21 cellular contexts compared by ENCODE assay signal in genomic region chr20:34061695-34062094, GRCh38. TPM values are rescaled to one million over a fixed set of nuclear protein-coding genes. Genes with fewer than 3 reads are reported as not detected.
DNase-seq lines count a peak whose midpoint lies in the region; ATAC-seq, FAIRE-seq and TF ChIP-seq lines count a peak whose summit lies in the region.
"Had no signal": no experiment of that assay in that cellular context is flagged by ENCODE, and none has a peak within 500 bp of the region (broad histone marks: within the 10 kb centered on the region; RNA-seq: fewer than 3 reads in every experiment).

No MANE protein-coding gene starts in this region.

- H3K4me3 Mint-ChIP-seq in CD4-positive, alpha-beta T cell = no peak overlapping the region
- H3K4me3 Mint-ChIP-seq: activated B cell treated with CpG ODN at 0.5 μM for 24 hours had no signal

- no peak for TF ChIP-seq POLR2A in GM12892 (IDR thresholded peaks at IDR 0.05; ENCODE audit: low read depth, low read length)

- no peak for TF ChIP-seq CTCF in CD4-positive, alpha-beta T cell (IDR thresholded peaks at IDR 0.05)
- TF ChIP-seq CTCF in foreskin keratinocyte (conservative IDR thresholded peaks at IDR 0.05) = no peak

- H3K4me1 ChIP-seq in foreskin keratinocyte = peaks cover 34% of the 10 kb centered on the region

- no peak overlapping the region for H3K27ac ChIP-seq in CD4-positive, alpha-beta T cell (ENCODE audit: low read depth, low read length)
- H3K27ac ChIP-seq in foreskin keratinocyte = peak overlapping the region; percentile 54
- H3K27ac ChIP-seq: adrenal gland, ovary, testis had no signal

- no peaks in the 10 kb centered on the region for H3K27me3 Mint-ChIP-seq in CD4-positive, alpha-beta T cell
- H3K27me3 Mint-ChIP-seq: activated B cell treated with CpG ODN at 0.5 μM for 24 hours had no signal

- no peaks in the 10 kb centered on the region for H3K9me3 Mint-ChIP-seq in CD4-positive, alpha-beta T cell
- H3K9me3 Mint-ChIP-seq: activated B cell treated with CpG ODN at 0.5 μM for 24 hours had no signal

- POLR2A ChIA-PET in CD4-positive, alpha-beta T cell (lab: Charles Lee) = no interaction called here

- H3K4me1 Mint-ChIP-seq in CD4-positive, alpha-beta T cell (ENCODE audit: low read depth) = peaks cover 87% of the 10 kb centered on the region

- H3K9me3 ChIP-seq in CD4-positive, alpha-beta T cell (ENCODE audit: control insufficient read depth, low read length) = no peaks in the 10 kb centered on the region
- H3K9me3 ChIP-seq: adrenal gland, ovary, testis had no signal

- intact Hi-C loops in CD4-positive, alpha-beta T cell (cut with DNase I, micrococcal nuclease) = no loop called here

- no peak for DNase-seq in CD4-positive, alpha-beta T cell
- no peak for DNase-seq in GM12892 (ENCODE audit: insufficient read length)
- DNase-seq in foreskin keratinocyte = no peak
- no peak for DNase-seq in activated gamma-delta T cell (lab: John Stamatoyannopoulos, UW)
- DNase-seq in stimulated activated CD4-positive, alpha-beta T cell treated with anti-CD3 and anti-CD28 coated beads, Interleukin-4, amount 100 ng/mL, for 24 hours = no peak
- DNase-seq: activated B cell treated with CpG ODN at 0.5 μM for 24 hours; activated CD8-positive, alpha-beta memory T cell treated with anti-CD3 and anti-CD28 coated beads, Interleukin-2, amount 50 U/mL, for 4 hours; adrenal gland; AML-193; DMS53; effector memory CD4-positive, alpha-beta T cell; hypothalamus; NCI-H146; NCI-H226; ovary; testis had no signal

- no peak for ATAC-seq in CD4-positive, alpha-beta T cell (ENCODE audit: poor library complexity)
- ATAC-seq in HG02852 (IDR thresholded peaks at IDR 0.05; ENCODE audit: unreplicated experiment) (peak; percentile 67), foreskin keratinocyte (no peak), HG03097 (IDR thresholded peaks at IDR 0.05; ENCODE audit: low FRiP score, unreplicated experiment) (no peak), GM18909 (IDR thresholded peaks at IDR 0.05; ENCODE audit: poor library complexity, unreplicated experiment) (no peak)
- ATAC-seq: Right ventricle myocardium inferior had no signal

- CTCF ChIA-PET in CD4-positive, alpha-beta T cell (lab: Charles Lee) = no interaction called here

- FAIRE-seq in GM12892 (lab: Jason Lieb, UNC) = peak; percentile 51
- FAIRE-seq: H1 had no signal

- H3K36me3 Mint-ChIP-seq in CD4-positive, alpha-beta T cell (ENCODE audit: low read depth) = peaks cover 44% of the 10 kb centered on the region

- no peaks in the 10 kb centered on the region for H3K27me3 ChIP-seq in CD4-positive, alpha-beta T cell (ENCODE audit: control insufficient read depth, insufficient read depth, low read length)
- H3K27me3 ChIP-seq in foreskin keratinocyte = no peaks in the 10 kb centered on the region
- H3K27me3 ChIP-seq: adrenal gland, ovary, testis had no signal

- peak overlapping the region; percentile 5 for H3K27ac Mint-ChIP-seq in CD4-positive, alpha-beta T cell
- H3K27ac Mint-ChIP-seq: activated B cell treated with CpG ODN at 0.5 μM for 24 hours had no signal

RNA-seq across cellular contexts. Expression of gene EIF2S2, which starts 50.3 kb away (rescaled TPM):
- 10 to 100 TPM; 21.8 to 23.2 TPM for total RNA-seq in CD4-positive, alpha-beta T cell
- 91.7 TPM for polyA plus RNA-seq in GM12892 (2012; ENCODE audit: missing spikeins)
- 141 and 144 TPM in 2 replicates for total RNA-seq in foreskin keratinocyte
- polyA plus RNA-seq in foreskin keratinocyte = 129 and 135 TPM in 2 replicates
